Comparison of ENCODE assay signal across 8 cellular contexts in the genomic region with DNA sequence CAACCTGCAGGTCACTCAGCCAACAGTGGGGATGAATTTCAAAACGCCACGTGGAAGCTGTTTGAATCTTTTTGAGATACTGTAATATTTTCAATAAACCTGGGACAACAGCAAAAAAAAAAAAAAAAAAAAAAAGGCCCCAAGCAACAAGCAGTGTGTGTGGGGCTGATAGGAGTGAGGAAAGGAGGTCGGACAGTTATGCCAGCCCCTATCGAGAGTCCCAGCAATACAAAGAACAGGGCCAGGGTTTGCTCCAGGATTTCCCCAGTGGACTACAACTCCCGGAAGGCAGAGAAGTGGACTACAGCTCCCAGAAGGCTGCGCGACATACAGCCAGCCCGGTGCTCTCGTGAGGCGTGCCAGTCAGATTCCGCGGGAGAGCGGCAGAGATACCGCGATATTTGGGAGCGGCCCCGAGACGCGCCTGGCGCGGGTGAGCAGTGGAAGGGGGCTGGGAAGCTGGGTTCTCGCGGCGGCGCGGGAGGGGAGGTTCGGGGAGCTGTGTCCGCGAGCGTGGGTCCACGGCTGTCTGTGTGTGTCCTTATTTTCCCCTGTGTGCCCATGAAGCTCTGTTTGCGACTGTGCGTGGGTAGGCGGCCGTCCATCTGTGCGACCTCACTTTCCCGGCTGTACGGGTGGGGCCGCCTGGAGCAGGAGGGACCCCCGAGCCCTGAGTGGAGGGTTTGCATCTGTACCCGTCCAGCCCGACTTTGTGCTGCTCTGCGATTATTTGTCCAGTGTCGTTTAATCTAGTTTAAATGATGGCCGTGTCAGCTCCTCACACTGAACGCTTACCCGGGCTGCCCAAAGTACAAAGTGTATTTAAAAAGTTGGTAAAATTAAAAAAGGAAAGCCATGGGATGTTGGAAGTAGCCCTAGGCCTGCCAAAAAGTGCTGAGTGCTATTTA.
A peak's percentile ranks its signal among the peaks of the same experiment; 100 is the strongest.
DNase-seq lines count a peak whose midpoint lies in the region; ATAC-seq and FAIRE-seq lines count a peak whose summit lies in the region.

TSS of gene PPCDC (plus strand) at position 397 of the 908 bp plus-strand sequence. CDS start 4,729 bp downstream, outside the sequence.

- DNase-seq in Ammon's horn (ENCODE audit: low spot score) (peak; percentile 98), GM19239 (ENCODE audit: insufficient read length, low spot score) (peak; percentile 96), NCI-H524 treated with DMSO at 0.1 percent for 48 hours (lab: John Stamatoyannopoulos, UW) (peak; percentile 91), kidney glomerular epithelial cell (lab: John Stamatoyannopoulos, UW) (peak; percentile 94)
- peak; percentile 91 to 93 for DNase-seq in activated CD4-positive, alpha-beta T cell treated with anti-CD3 and anti-CD28 coated beads for 4 hours
- peak; percentile 75 to 79 for DNase-seq in stimulated activated CD4-positive, alpha-beta T cell treated with anti-CD3 and anti-CD28 coated beads, Interleukin-1b, Interleukin-23, amount 100 ng/mL, for 1 hour (ENCODE audit: low read depth in 2 of 2)

- peak; percentile 74 for ATAC-seq in HG03457 (IDR thresholded peaks at IDR 0.05; ENCODE audit: unreplicated experiment)

- FAIRE-seq in GM19239 (lab: Jason Lieb, UNC) = peak; percentile 99

- H3K27ac ChIP-seq in cingulate gyrus (ENCODE audit: low read depth, low read length) = peak within 1 kb of the TSS; percentile 92

Comparison
In these comparisons a context has a peak if more than half of its experiments do, and no peak if none do; other contexts are left out.
1. Peak in every context shown above with its lines: DNase-seq, ATAC-seq and H3K27ac ChIP-seq.